Comparison of ENCODE assay signal across 1 cellular context in genomic region chr2:191637182-191638078, GRCh38.
A peak's percentile ranks its signal among the peaks of the same experiment; 100 is the strongest.
TF ChIP-seq lines count a peak whose summit lies in the region.

No MANE protein-coding gene starts in this region.

TF ChIP-seq in K562, 482 proteins besides CTCF, POLR2A, EP300 and RAD21 (continued from another document and continues in another):
- TF ChIP-seq, protein P1, sequence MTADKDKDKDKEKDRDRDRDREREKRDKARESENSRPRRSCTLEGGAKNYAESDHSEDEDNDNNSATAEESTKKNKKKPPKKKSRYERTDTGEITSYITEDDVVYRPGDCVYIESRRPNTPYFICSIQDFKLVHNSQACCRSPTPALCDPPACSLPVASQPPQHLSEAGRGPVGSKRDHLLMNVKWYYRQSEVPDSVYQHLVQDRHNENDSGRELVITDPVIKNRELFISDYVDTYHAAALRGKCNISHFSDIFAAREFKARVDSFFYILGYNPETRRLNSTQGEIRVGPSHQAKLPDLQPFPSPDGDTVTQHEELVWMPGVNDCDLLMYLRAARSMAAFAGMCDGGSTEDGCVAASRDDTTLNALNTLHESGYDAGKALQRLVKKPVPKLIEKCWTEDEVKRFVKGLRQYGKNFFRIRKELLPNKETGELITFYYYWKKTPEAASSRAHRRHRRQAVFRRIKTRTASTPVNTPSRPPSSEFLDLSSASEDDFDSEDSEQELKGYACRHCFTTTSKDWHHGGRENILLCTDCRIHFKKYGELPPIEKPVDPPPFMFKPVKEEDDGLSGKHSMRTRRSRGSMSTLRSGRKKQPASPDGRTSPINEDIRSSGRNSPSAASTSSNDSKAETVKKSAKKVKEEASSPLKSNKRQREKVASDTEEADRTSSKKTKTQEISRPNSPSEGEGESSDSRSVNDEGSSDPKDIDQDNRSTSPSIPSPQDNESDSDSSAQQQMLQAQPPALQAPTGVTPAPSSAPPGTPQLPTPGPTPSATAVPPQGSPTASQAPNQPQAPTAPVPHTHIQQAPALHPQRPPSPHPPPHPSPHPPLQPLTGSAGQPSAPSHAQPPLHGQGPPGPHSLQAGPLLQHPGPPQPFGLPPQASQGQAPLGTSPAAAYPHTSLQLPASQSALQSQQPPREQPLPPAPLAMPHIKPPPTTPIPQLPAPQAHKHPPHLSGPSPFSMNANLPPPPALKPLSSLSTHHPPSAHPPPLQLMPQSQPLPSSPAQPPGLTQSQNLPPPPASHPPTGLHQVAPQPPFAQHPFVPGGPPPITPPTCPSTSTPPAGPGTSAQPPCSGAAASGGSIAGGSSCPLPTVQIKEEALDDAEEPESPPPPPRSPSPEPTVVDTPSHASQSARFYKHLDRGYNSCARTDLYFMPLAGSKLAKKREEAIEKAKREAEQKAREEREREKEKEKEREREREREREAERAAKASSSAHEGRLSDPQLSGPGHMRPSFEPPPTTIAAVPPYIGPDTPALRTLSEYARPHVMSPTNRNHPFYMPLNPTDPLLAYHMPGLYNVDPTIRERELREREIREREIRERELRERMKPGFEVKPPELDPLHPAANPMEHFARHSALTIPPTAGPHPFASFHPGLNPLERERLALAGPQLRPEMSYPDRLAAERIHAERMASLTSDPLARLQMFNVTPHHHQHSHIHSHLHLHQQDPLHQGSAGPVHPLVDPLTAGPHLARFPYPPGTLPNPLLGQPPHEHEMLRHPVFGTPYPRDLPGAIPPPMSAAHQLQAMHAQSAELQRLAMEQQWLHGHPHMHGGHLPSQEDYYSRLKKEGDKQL (CRISPR knock-in tag; IDR thresholded peaks at IDR 0.05; ENCODE audit: borderline replicate concordance) = no peak
- TF ChIP-seq SOX6 (IDR thresholded peaks at IDR 0.05) (peak; percentile 73; the same call in 1 of the 2 replicates), FOSL1 (tag; conservative IDR thresholded peaks at IDR 0.05) (peak; percentile 93), KDM5B (IDR thresholded peaks at IDR 0.05; ENCODE audit: insufficient replicate concordance, low read depth, low read length) (peak; percentile 11), ZNF766 (CRISPR knock-in tag; conservative IDR thresholded peaks at IDR 0.05) (0 out of 2 replicates have a peak, but pooled peaks have one; percentile 39), ZNF239 (CRISPR knock-in tag; IDR thresholded peaks at IDR 0.05) (no peak; the same call in 1 of the 2 replicates), TEAD4 (IDR thresholded peaks at IDR 0.05; ENCODE audit: low read length) (peak; percentile 69), TEAD4 (CRISPR knock-in tag; IDR thresholded peaks at IDR 0.05; ENCODE audit: borderline replicate concordance) (no peak), SAFB (IDR thresholded peaks at IDR 0.05; ENCODE audit: borderline replicate concordance, low read depth, low read length) (no peak), MTA1 (IDR thresholded peaks at IDR 0.05; ENCODE audit: borderline replicate concordance) (peak; percentile 38; the same call in 1 of the 2 replicates), SMAD1 (IDR thresholded peaks at IDR 0.05; ENCODE audit: low read depth, low read length, partially characterized antibody) (peak; percentile 86), SFPQ (IDR thresholded peaks at IDR 0.05; ENCODE audit: low read depth, low read length) (no peak), CREM (IDR thresholded peaks at IDR 0.05; ENCODE audit: low read depth) (0 out of 2 replicates have a peak, but pooled peaks have one; percentile 3), KDM1A (IDR thresholded peaks at IDR 0.05) (peak in 1 of 2 experiments; percentile 33; a peak in 1 of 4 replicates), ZNF699 (CRISPR knock-in tag; IDR thresholded peaks at IDR 0.05; ENCODE audit: insufficient replicate concordance) (no peak), MAFK (IDR thresholded peaks at IDR 0.05; ENCODE audit: low read length) (peak; percentile 73), NR2C1 (IDR thresholded peaks at IDR 0.05) (no peak), NR2C1 (tag; IDR thresholded peaks at IDR 0.05) (no peak; the same call in none of the 2 replicates), FOXA1 (IDR thresholded peaks at IDR 0.05; ENCODE audit: borderline replicate concordance) (peak; percentile 81), NR2C2 (CRISPR knock-in tag; IDR thresholded peaks at IDR 0.05) (no peak), NR2C2 (tag; IDR thresholded peaks at IDR 0.05) (peak; percentile 47), HDAC3 (IDR thresholded peaks at IDR 0.05; ENCODE audit: borderline replicate concordance, partially characterized antibody) (peak; percentile 82), ATF7 (IDR thresholded peaks at IDR 0.05) (peak; percentile 96), MEF2D (tag; conservative IDR thresholded peaks at IDR 0.05; ENCODE audit: low read depth) (0 out of 2 replicates have a peak, but pooled peaks have one; percentile 24), ARID3A (IDR thresholded peaks at IDR 0.05; ENCODE audit: borderline replicate concordance, low read depth, low read length) (no peak), STAT5A (IDR thresholded peaks at IDR 0.05; ENCODE audit: borderline replicate concordance, low read length) (peak; percentile 100), ZNF444 (CRISPR knock-in tag; IDR thresholded peaks at IDR 0.05) (no peak), STAT5B (CRISPR knock-in tag; IDR thresholded peaks at IDR 0.05) (no peak), ARNT (IDR thresholded peaks at IDR 0.05) (no peak; a peak in 1 of 4 replicates), EWSR1 (IDR thresholded peaks at IDR 0.05; ENCODE audit: borderline replicate concordance, low read depth, partially characterized antibody) (no peak), ZNF140 (CRISPR knock-in tag; IDR thresholded peaks at IDR 0.05) (no peak), CBX5 (IDR thresholded peaks at IDR 0.05; ENCODE audit: borderline replicate concordance, low read depth) (no peak), ETV6 (IDR thresholded peaks at IDR 0.05; ENCODE audit: borderline replicate concordance in 1 of 2, low read depth in 2 of 2, low read length in 1 of 2) (peak; percentile 94), ETV6 (CRISPR knock-in tag; IDR thresholded peaks at IDR 0.05; ENCODE audit: borderline replicate concordance) (no peak), CTBP1 (IDR thresholded peaks at IDR 0.05; ENCODE audit: borderline replicate concordance) (peak; percentile 7; the same call in 1 of the 2 replicates), RBBP5 (IDR thresholded peaks at IDR 0.05; ENCODE audit: borderline replicate concordance, insufficient read depth, low read length, poor library complexity, severe bottlenecking) (peak; percentile 80), PBX2 (CRISPR knock-in tag; IDR thresholded peaks at IDR 0.05; ENCODE audit: low read depth) (no peak), PBX2 (tag; conservative IDR thresholded peaks at IDR 0.05; ENCODE audit: low read depth) (peak; percentile 78), AFF4 (CRISPR knock-in tag; IDR thresholded peaks at IDR 0.05) (no peak), MEIS2 (IDR thresholded peaks at IDR 0.05; ENCODE audit: partially characterized antibody) (peak; percentile 96), CCNT2 (IDR thresholded peaks at IDR 0.05; ENCODE audit: borderline replicate concordance, extremely low read depth, insufficient read length, low read depth, low read length) (no peak)
- TF ChIP-seq, protein P2, sequence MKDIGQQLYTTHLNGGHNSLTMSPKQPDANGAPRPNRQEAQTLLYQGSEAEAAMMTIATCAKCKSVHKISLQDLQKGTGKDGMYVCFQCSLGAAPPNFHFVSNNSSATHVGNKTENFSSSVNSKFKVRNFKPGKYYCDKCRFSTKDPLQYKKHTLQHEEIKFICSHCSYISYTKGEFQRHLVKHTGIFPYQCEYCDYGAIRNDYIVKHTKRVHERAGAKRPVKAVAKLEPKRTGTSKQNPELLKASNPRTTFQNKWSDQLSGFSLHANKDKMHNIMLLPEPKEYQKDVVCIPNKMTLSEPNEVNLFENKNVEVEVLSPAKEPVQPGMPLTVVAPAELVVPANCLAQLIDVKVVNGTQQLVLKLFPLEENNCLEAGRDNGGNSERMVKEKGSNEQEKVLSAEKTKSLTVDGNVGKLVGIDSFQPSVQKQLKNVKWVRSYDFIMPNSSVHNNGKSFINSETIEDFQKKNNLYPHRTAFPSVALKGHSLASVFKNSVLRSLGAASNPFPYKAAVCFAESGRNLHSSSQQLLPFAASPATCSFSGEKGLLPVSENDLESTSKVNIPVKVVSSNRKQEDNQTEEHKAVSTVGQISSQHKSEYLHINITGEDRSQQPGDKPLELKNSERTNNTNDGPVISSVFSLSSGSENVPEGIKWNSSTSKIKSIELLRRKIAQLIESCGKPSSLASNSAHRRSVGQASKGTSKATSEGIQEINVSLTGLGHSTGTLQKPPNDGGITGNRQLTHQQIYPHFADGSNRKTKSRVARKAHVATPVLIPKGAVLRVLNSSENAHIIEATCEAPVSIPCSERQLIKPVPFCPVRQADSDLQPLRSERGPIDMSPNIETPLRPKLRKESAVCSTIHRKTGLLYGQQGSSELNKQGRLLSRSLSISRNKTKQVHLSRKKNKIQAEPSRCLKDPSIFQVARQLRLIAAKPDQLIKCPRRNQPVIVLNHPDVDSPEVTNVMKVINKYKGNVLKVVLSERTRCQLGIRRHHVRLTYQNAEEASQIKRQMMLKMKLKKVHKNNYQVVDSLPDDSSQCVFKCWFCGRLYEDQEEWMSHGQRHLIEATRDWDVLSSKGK (CRISPR knock-in tag; IDR thresholded peaks at IDR 0.05) = no peak
- TF ChIP-seq, protein P3, sequence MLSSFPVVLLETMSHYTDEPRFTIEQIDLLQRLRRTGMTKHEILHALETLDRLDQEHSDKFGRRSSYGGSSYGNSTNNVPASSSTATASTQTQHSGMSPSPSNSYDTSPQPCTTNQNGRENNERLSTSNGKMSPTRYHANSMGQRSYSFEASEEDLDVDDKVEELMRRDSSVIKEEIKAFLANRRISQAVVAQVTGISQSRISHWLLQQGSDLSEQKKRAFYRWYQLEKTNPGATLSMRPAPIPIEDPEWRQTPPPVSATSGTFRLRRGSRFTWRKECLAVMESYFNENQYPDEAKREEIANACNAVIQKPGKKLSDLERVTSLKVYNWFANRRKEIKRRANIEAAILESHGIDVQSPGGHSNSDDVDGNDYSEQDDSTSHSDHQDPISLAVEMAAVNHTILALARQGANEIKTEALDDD (IDR thresholded peaks at IDR 0.05) = peak; percentile 63
